In genomic region chr22:41596776-41597634, GRCh38 we compare ENCODE assay signal across 1 cellular context.
TF ChIP-seq lines count a peak whose summit lies in the region.

No MANE protein-coding gene starts in this region.

TF ChIP-seq in HepG2, 621 proteins besides CTCF, POLR2A, EP300 and RAD21 (continued from another document and continues in another):
- TF ChIP-seq TFE3 (CRISPR knock-in tag; IDR thresholded peaks at IDR 0.05) (no peak), EEA1 (CRISPR knock-in tag; IDR thresholded peaks at IDR 0.05; ENCODE audit: borderline replicate concordance) (no peak), ZC3H13 (CRISPR knock-in tag; IDR thresholded peaks at IDR 0.05) (no peak), ZNF7 (CRISPR knock-in tag; IDR thresholded peaks at IDR 0.05) (no peak), ZSCAN29 (CRISPR knock-in tag; conservative IDR thresholded peaks at IDR 0.05) (no peak), TFDP2 (CRISPR knock-in tag; IDR thresholded peaks at IDR 0.05) (no peak), PRMT3 (CRISPR knock-in tag; IDR thresholded peaks at IDR 0.05; ENCODE audit: borderline replicate concordance, low read depth) (no peak), NR2F6 (IDR thresholded peaks at IDR 0.05) (peak; percentile 28; the same call in 1 of the 2 replicates), NR2F6 (CRISPR knock-in tag; IDR thresholded peaks at IDR 0.05) (peak; percentile 70; the same call in 1 of the 2 replicates), SMAD9 (CRISPR knock-in tag; IDR thresholded peaks at IDR 0.05) (no peak), ZNF556 (CRISPR knock-in tag; IDR thresholded peaks at IDR 0.05; ENCODE audit: borderline replicate concordance) (no peak), KAT8 (CRISPR knock-in tag; IDR thresholded peaks at IDR 0.05) (no peak), ZBTB26 (CRISPR knock-in tag; IDR thresholded peaks at IDR 0.05; ENCODE audit: borderline replicate concordance) (no peak), ZNF691 (CRISPR knock-in tag; IDR thresholded peaks at IDR 0.05; ENCODE audit: borderline replicate concordance, low read depth) (no peak), ISL2 (CRISPR knock-in tag; IDR thresholded peaks at IDR 0.05) (no peak), KDM5A (IDR thresholded peaks at IDR 0.05; ENCODE audit: borderline replicate concordance, low read length) (no peak), LCORL (IDR thresholded peaks at IDR 0.05) (no peak), LCORL (CRISPR knock-in tag; IDR thresholded peaks at IDR 0.05) (0 out of 2 replicates have a peak, but pooled peaks have one; percentile 49), ZFP41 (CRISPR knock-in tag; IDR thresholded peaks at IDR 0.05; ENCODE audit: borderline replicate concordance) (no peak), SP5 (CRISPR knock-in tag; IDR thresholded peaks at IDR 0.05; ENCODE audit: borderline replicate concordance, low read depth) (no peak), PITX1 (CRISPR knock-in tag; IDR thresholded peaks at IDR 0.05) (no peak), ZNF263 (CRISPR knock-in tag; IDR thresholded peaks at IDR 0.05) (0 out of 2 replicates have a peak, but pooled peaks have one; percentile 17), TRIM24 (CRISPR knock-in tag; IDR thresholded peaks at IDR 0.05) (no peak), ZMYM4 (CRISPR knock-in tag; IDR thresholded peaks at IDR 0.05) (no peak), ATM (IDR thresholded peaks at IDR 0.05; ENCODE audit: borderline replicate concordance) (no peak), THAP7 (CRISPR knock-in tag; IDR thresholded peaks at IDR 0.05) (no peak), CREB1 (IDR thresholded peaks at IDR 0.05) (no peak), CREB1 (CRISPR knock-in tag; IDR thresholded peaks at IDR 0.05) (no peak), ESRRA (CRISPR knock-in tag; IDR thresholded peaks at IDR 0.05; ENCODE audit: low read depth) (no peak; the same call in 1 of the 2 replicates), ZBTB37 (CRISPR knock-in tag; IDR thresholded peaks at IDR 0.05) (no peak), ZNF670 (CRISPR knock-in tag; IDR thresholded peaks at IDR 0.05; ENCODE audit: borderline replicate concordance) (no peak), KDM3A (CRISPR knock-in tag; IDR thresholded peaks at IDR 0.05; ENCODE audit: low read depth) (0 out of 2 replicates have a peak, but pooled peaks have one; percentile 39), IKZF4 (CRISPR knock-in tag; IDR thresholded peaks at IDR 0.05; ENCODE audit: borderline replicate concordance, low read depth, not compliant biosample characterization) (no peak), ZFP90 (CRISPR knock-in tag; IDR thresholded peaks at IDR 0.05; ENCODE audit: borderline replicate concordance) (no peak), ZBTB21 (CRISPR knock-in tag; IDR thresholded peaks at IDR 0.05) (no peak), MIXL1 (CRISPR knock-in tag; IDR thresholded peaks at IDR 0.05) (no peak), YEATS2 (CRISPR knock-in tag; IDR thresholded peaks at IDR 0.05; ENCODE audit: borderline replicate concordance) (no peak), SSRP1 (CRISPR knock-in tag; IDR thresholded peaks at IDR 0.05) (no peak), ZNF777 (CRISPR knock-in tag; IDR thresholded peaks at IDR 0.05) (no peak), SNAPC5 (CRISPR knock-in tag; IDR thresholded peaks at IDR 0.05; ENCODE audit: borderline replicate concordance) (no peak), ZNF605 (CRISPR knock-in tag; IDR thresholded peaks at IDR 0.05) (peak; percentile 54; the same call in 1 of the 2 replicates), SAP130 (CRISPR knock-in tag; IDR thresholded peaks at IDR 0.05; ENCODE audit: low read depth) (peak; percentile 19; the same call in 1 of the 2 replicates), ELF1 (CRISPR knock-in tag; IDR thresholded peaks at IDR 0.05) (no peak), ZNF577 (CRISPR knock-in tag; IDR thresholded peaks at IDR 0.05; ENCODE audit: borderline replicate concordance, low read depth) (no peak), KDM1A (CRISPR knock-in tag; IDR thresholded peaks at IDR 0.05) (no peak), ZNF18 (CRISPR knock-in tag; IDR thresholded peaks at IDR 0.05; ENCODE audit: insufficient replicate concordance) (no peak), ZNF501 (CRISPR knock-in tag; IDR thresholded peaks at IDR 0.05) (no peak), SNAPC2 (CRISPR knock-in tag; IDR thresholded peaks at IDR 0.05) (no peak), U2AF2 (IDR thresholded peaks at IDR 0.05; ENCODE audit: low read depth, low read length) (no peak), SMARCC2 (IDR thresholded peaks at IDR 0.05) (no peak), AKAP8 (CRISPR knock-in tag; IDR thresholded peaks at IDR 0.05) (no peak), REXO4 (CRISPR knock-in tag; IDR thresholded peaks at IDR 0.05; ENCODE audit: borderline replicate concordance) (no peak), FLYWCH1 (CRISPR knock-in tag; IDR thresholded peaks at IDR 0.05) (no peak), NR1H2 (CRISPR knock-in tag; IDR thresholded peaks at IDR 0.05; ENCODE audit: borderline replicate concordance, low read depth) (no peak), ZNF232 (CRISPR knock-in tag; IDR thresholded peaks at IDR 0.05; ENCODE audit: borderline replicate concordance) (no peak), ZNF101 (CRISPR knock-in tag; IDR thresholded peaks at IDR 0.05; ENCODE audit: borderline replicate concordance, low read depth) (no peak), ATF4 (CRISPR knock-in tag; IDR thresholded peaks at IDR 0.05) (no peak), DPF2 (CRISPR knock-in tag; IDR thresholded peaks at IDR 0.05; ENCODE audit: borderline replicate concordance, low read depth) (no peak), ZZZ3 (CRISPR knock-in tag; IDR thresholded peaks at IDR 0.05; ENCODE audit: borderline replicate concordance) (no peak), THAP11 (CRISPR knock-in tag; IDR thresholded peaks at IDR 0.05) (no peak; the same call in 1 of the 2 replicates), HINFP (CRISPR knock-in tag; IDR thresholded peaks at IDR 0.05; ENCODE audit: low read depth) (no peak), ZNF547 (CRISPR knock-in tag; IDR thresholded peaks at IDR 0.05) (no peak), ZBTB3 (CRISPR knock-in tag; IDR thresholded peaks at IDR 0.05; ENCODE audit: borderline replicate concordance, low read depth) (no peak), DDIT3 (CRISPR knock-in tag; IDR thresholded peaks at IDR 0.05) (no peak), KLF12 (CRISPR knock-in tag; IDR thresholded peaks at IDR 0.05; ENCODE audit: borderline replicate concordance) (no peak), ZNF460 (CRISPR knock-in tag; IDR thresholded peaks at IDR 0.05; ENCODE audit: borderline replicate concordance) (no peak), ZSCAN31 (CRISPR knock-in tag; IDR thresholded peaks at IDR 0.05; ENCODE audit: low read depth) (no peak), NFIC (IDR thresholded peaks at IDR 0.05; ENCODE audit: low read length) (no peak), ZNF652 (CRISPR knock-in tag; IDR thresholded peaks at IDR 0.05; ENCODE audit: borderline replicate concordance, low read depth) (no peak), ZNF782 (CRISPR knock-in tag; IDR thresholded peaks at IDR 0.05; ENCODE audit: borderline replicate concordance) (no peak), BCL6 (CRISPR knock-in tag; IDR thresholded peaks at IDR 0.05) (no peak)
